ENCODE assay signal across 22 cellular contexts in the genomic region with DNA sequence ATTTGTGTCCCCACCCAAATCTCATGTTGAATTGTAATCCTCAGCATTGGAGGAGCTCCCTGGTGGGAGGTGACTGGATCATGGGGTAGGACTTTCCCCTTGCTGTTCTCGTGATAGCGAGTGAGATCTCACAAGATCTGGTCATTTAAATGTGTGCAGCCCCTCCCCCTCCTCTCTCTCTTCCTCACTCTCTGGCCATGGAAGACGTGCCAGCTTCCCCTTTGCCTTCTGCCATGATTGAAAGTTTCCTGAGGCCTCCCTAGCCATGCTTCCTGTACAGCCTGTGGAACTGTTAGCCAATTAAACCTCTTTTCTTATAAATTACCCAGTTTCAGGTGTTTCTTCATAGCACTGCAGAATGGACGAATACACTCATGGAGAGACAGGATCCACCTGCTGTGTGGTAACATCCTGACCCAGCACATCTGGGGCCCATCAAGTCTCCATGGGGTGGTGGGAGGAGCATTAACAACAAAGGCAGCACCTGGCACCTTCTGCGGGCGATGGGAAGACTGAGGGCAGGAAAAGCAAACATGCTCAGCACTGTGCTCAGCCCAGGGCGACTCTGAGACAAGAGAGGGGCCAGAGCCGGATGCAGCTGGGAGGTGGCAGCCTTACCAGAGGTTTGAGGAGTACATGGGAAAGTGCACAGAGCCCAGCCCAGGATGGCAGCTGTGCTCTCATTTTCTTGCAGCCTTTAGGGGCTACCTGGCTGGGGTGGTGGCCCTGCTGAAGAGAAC. TPM values are rescaled to one million over a fixed set of nuclear protein-coding genes. Genes with fewer than 3 reads are reported as not detected.
A peak's percentile ranks its signal among the peaks of the same experiment; 100 is the strongest.
DNase-seq lines count a peak whose midpoint lies in the region; ATAC-seq and TF ChIP-seq lines count a peak whose summit lies in the region.
"Had no signal": no experiment of that assay in that cellular context is flagged by ENCODE, and none has a peak within 500 bp of the region (broad histone marks: within the 10 kb centered on the region; RNA-seq: fewer than 3 reads in every experiment).

No MANE protein-coding gene starts in this region.

- H3K4me3 Mint-ChIP-seq in CD4-positive, alpha-beta T cell = peak overlapping the region; percentile 73
- H3K4me3 Mint-ChIP-seq: activated CD4-positive, alpha-beta T cell treated with anti-CD3 and anti-CD28 coated beads for 36 hours; B cell; memory B cell; natural killer cell treated with Interleukin-12 subunit alpha and Interleukin-12 subunit beta and Interleukin-15 and Interleukin-18, amount 100 ng/mL, for 72 hours had no signal

- no peaks in the 10 kb centered on the region for H3K9me3 Mint-ChIP-seq in CD4-positive, alpha-beta T cell
- H3K9me3 Mint-ChIP-seq: natural killer cell treated with Interleukin-12 subunit alpha and Interleukin-12 subunit beta and Interleukin-15 and Interleukin-18, amount 100 ng/mL, for 72 hours had no signal

- intact Hi-C loops in CD4-positive, alpha-beta T cell (cut with DNase I, micrococcal nuclease) = no loop called here

- TF ChIP-seq CTCF in CD4-positive, alpha-beta T cell (IDR thresholded peaks at IDR 0.05) = no peak

- H3K27ac Mint-ChIP-seq in CD4-positive, alpha-beta T cell = no peak overlapping the region
- H3K27ac Mint-ChIP-seq: activated CD4-positive, alpha-beta T cell treated with anti-CD3 and anti-CD28 coated beads for 36 hours; B cell; memory B cell; natural killer cell treated with Interleukin-12 subunit alpha and Interleukin-12 subunit beta and Interleukin-15 and Interleukin-18, amount 100 ng/mL, for 72 hours had no signal

- ATAC-seq in CD4-positive, alpha-beta T cell (ENCODE audit: poor library complexity) = no peak
- ATAC-seq in left lobe of liver (no peak), HG03039 (IDR thresholded peaks at IDR 0.05; ENCODE audit: unreplicated experiment) (no peak)
- ATAC-seq: activated CD4-positive, alpha-beta T cell treated with anti-CD3 and anti-CD28 coated beads for 36 hours; natural killer cell treated with Interleukin-12 subunit alpha and Interleukin-12 subunit beta and Interleukin-15 and Interleukin-18, amount 100 ng/mL, for 72 hours had no signal

- no peaks in the 10 kb centered on the region for H3K9me3 ChIP-seq in CD4-positive, alpha-beta T cell (ENCODE audit: control insufficient read depth, low read length)

- peaks cover 32% of the 10 kb centered on the region for H3K4me1 Mint-ChIP-seq in CD4-positive, alpha-beta T cell (ENCODE audit: low read depth)

- no peaks in the 10 kb centered on the region for H3K36me3 Mint-ChIP-seq in CD4-positive, alpha-beta T cell (ENCODE audit: low read depth)
- H3K36me3 Mint-ChIP-seq: natural killer cell treated with Interleukin-12 subunit alpha and Interleukin-12 subunit beta and Interleukin-15 and Interleukin-18, amount 100 ng/mL, for 72 hours had no signal

- H3K27me3 ChIP-seq in CD4-positive, alpha-beta T cell (ENCODE audit: control insufficient read depth, insufficient read depth, low read length) = no peaks in the 10 kb centered on the region

- CTCF ChIA-PET in CD4-positive, alpha-beta T cell (lab: Charles Lee) = no interaction called here

- H3K27me3 Mint-ChIP-seq in CD4-positive, alpha-beta T cell = no peaks in the 10 kb centered on the region
- H3K27me3 Mint-ChIP-seq: activated CD4-positive, alpha-beta T cell treated with anti-CD3 and anti-CD28 coated beads for 36 hours; memory B cell; natural killer cell treated with Interleukin-12 subunit alpha and Interleukin-12 subunit beta and Interleukin-15 and Interleukin-18, amount 100 ng/mL, for 72 hours had no signal

- POLR2A ChIA-PET in CD4-positive, alpha-beta T cell (lab: Charles Lee) = no interaction called here

- in situ Hi-C loops in ACHN (cut with HindIII; ENCODE audit: low pct_ligation_motif_present, low pct_unique_long_range_greater_than_20kb, low sequenced_read_pairs) = no loop called here

- H3K27ac ChIP-seq in CD4-positive, alpha-beta T cell (ENCODE audit: low read depth, low read length) = no peak overlapping the region
- H3K27ac ChIP-seq: skin epidermis had no signal

- no peak for DNase-seq in CD4-positive, alpha-beta T cell
- DNase-seq in DMS53 (lab: John Stamatoyannopoulos, UW) (peak; percentile 89), NCI-H69 (lab: John Stamatoyannopoulos, UW) (peak; percentile 90), left lobe of liver (ENCODE audit: low spot score) (peak; percentile 22), GM03348 (ENCODE audit: low spot score) (no peak), ACHN (no peak)
- DNase-seq: activated CD4-positive, alpha-beta T cell treated with anti-CD3 and anti-CD28 coated beads for 36 hours; dermis blood vessel endothelial cell; NCI-H446; OCI-M1; stimulated activated CD4-positive, alpha-beta T cell treated with anti-CD3 and anti-CD28 coated beads, Interleukin-4, amount 100 ng/mL, for 1 hour; substantia nigra had no signal

RNA-seq across cellular contexts. Expression of a gene that starts 16.2 kb away (rescaled TPM):
- total RNA-seq in CD4-positive, alpha-beta T cell = not detected
- 0.20 TPM for total RNA-seq in left lobe of liver
- total RNA-seq: activated CD4-positive, alpha-beta T cell treated with anti-CD3 and anti-CD28 coated beads for 36 hours; B cell; dermis blood vessel endothelial cell; epithelial cell of proximal tubule; frontal cortex; kidney epithelial cell; LHCN-M2; natural killer cell treated with Interleukin-12 subunit alpha and Interleukin-12 subunit beta and Interleukin-15 and Interleukin-18, amount 100 ng/mL, for 72 hours; SK-MEL-5 had no signal

RNA-seq across cellular contexts. Expression of a gene that starts 44.3 kb away (rescaled TPM):
- total RNA-seq in CD4-positive, alpha-beta T cell = not detected
- total RNA-seq in left lobe of liver = not detected
- total RNA-seq: activated CD4-positive, alpha-beta T cell treated with anti-CD3 and anti-CD28 coated beads for 36 hours; B cell; dermis blood vessel endothelial cell; epithelial cell of proximal tubule; frontal cortex; kidney epithelial cell; LHCN-M2; natural killer cell treated with Interleukin-12 subunit alpha and Interleukin-12 subunit beta and Interleukin-15 and Interleukin-18, amount 100 ng/mL, for 72 hours; SK-MEL-5 had no signal

Comparison
In these comparisons a context has a peak if more than half of its experiments do, and no peak if none do; other contexts are left out.
1. DNase-seq: peak in DMS53 (single experiment), NCI-H69 (single experiment) and left lobe of liver (single experiment); none in CD4-positive, alpha-beta T cell (0 of 10), GM03348 (single experiment) and ACHN (single experiment).